Comparison of ENCODE assay signal across 1 cellular context in the genomic region with DNA sequence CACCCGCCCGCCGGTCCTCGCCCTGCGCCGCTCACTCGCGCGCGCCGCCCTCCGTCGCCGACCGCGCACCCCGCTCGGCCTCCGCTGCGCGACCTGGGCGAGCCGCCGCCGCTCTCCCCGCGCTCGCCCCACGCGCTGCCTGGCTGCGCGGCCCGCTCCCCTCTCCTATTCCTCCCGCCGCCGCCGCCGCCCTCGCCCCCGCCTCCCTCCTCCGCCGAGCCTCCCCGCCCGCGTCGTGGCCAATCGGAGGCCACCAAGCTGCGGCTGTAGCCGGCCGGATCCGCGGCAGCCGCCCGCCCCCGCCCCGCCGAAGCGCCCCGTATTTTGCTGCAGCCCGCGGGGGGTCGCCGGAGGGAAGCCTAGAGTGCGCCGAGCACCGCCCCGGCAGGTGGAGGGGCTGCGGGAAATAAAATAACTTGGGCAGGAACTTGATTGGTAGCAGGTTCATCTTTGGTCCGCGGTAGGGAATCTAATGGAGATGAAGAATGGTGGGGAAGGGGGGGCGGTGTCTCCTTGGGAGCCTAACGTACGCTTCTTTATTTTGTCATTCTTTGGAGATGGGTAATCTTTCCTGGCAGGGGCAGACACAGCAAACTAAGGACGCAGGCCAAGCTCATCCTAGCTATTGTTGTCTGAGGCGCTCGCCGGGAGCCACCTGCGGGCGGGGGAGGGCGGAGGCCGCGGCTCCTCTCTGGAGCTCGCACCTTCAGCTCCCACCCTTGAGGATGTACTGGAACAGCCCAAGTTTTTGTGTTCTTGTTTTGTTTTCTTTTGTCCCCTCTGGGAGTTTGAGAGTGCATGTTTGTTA.
A peak's percentile ranks its signal among the peaks of the same experiment; 100 is the strongest.
TF ChIP-seq lines count a peak whose summit lies in the region.

No MANE protein-coding gene starts in this region.

TF ChIP-seq in SK-N-SH, 30 proteins besides CTCF, POLR2A, EP300 and RAD21 (continued from another document):
- TF ChIP-seq TEAD4 (IDR thresholded peaks at IDR 0.05; ENCODE audit: borderline replicate concordance, insufficient read depth) (peak; percentile 53; the same call in 1 of the 2 replicates), FOXM1 (IDR thresholded peaks at IDR 0.05; ENCODE audit: low read depth) (no peak)
- TF ChIP-seq, protein P1, sequence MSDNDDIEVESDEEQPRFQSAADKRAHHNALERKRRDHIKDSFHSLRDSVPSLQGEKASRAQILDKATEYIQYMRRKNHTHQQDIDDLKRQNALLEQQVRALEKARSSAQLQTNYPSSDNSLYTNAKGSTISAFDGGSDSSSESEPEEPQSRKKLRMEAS (IDR thresholded peaks at IDR 0.05; ENCODE audit: low read depth): no peak
TF ChIP-seq in SK-N-SH: peak in this region for 8.
